8 cellular contexts compared by ENCODE assay signal in genomic region chr2:113886479-113887383, GRCh38. TPM values are rescaled to one million over a fixed set of nuclear protein-coding genes. Genes with fewer than 3 reads are reported as not detected.
DNase-seq lines count a peak whose midpoint lies in the region; ATAC-seq and TF ChIP-seq lines count a peak whose summit lies in the region.

No MANE protein-coding gene starts in this region.

- H3K27ac ChIP-seq in mammary epithelial cell (ENCODE audit: insufficient read depth, low read depth, low read length): no peak overlapping the region

- 78% methylated on average over 5 of the region's 5 CpGs for WGBS in mammary epithelial cell (ENCODE audit: low coverage, missing lambda C conversion rate)

- no peaks in the 10 kb centered on the region for H3K9me3 ChIP-seq in mammary epithelial cell (replicated peaks; ENCODE audit: insufficient read depth, low read length)

- H3K4me1 Mint-ChIP-seq in natural killer cell treated with Interleukin-12 subunit alpha and Interleukin-12 subunit beta and Interleukin-15 and Interleukin-18, amount 100 ng/mL, for 72 hours (ENCODE audit: low read depth in 2 of 2): peaks cover 39 to 56% of the 10 kb centered on the region in 2 donors

- H3K27ac Mint-ChIP-seq in natural killer cell treated with Interleukin-12 subunit alpha and Interleukin-12 subunit beta and Interleukin-15 and Interleukin-18, amount 100 ng/mL, for 72 hours: peak overlapping the region; percentile 95 to 98

- H3K79me2 ChIP-seq in mammary epithelial cell (ENCODE audit: insufficient read depth, low read length): peaks cover 39% of the 10 kb centered on the region

- peaks cover 27% of the 10 kb centered on the region for H3K4me1 ChIP-seq in mammary epithelial cell (ENCODE audit: insufficient read depth, low read length)

- no peaks in the 10 kb centered on the region for H4K20me1 ChIP-seq in mammary epithelial cell (ENCODE audit: insufficient read depth, low read length)

- no peaks in the 10 kb centered on the region for H3K36me3 ChIP-seq in mammary epithelial cell (ENCODE audit: insufficient read depth, low read length)

- H3K4me2 ChIP-seq in mammary epithelial cell (ENCODE audit: insufficient read depth, low read depth, low read length): peak overlapping the region; percentile 29

- CTCF ChIA-PET in mammary epithelial cell (lab: Charles Lee; ENCODE audit: low non-redundant PET): no interaction called here

- no TSS peak for BruUV-seq in mammary epithelial cell (replicated peaks; lab: Mats Ljungman, UMichigan)

- no peak overlapping the region for H3K9ac ChIP-seq in mammary epithelial cell (ENCODE audit: insufficient read depth, low read length)

- peak; percentile 60 for ATAC-seq in GM18520 (IDR thresholded peaks at IDR 0.05; ENCODE audit: unreplicated experiment)
- peak; percentile 61 for ATAC-seq in HG02943 (IDR thresholded peaks at IDR 0.05; ENCODE audit: low read depth, unreplicated experiment)
- ATAC-seq in natural killer cell treated with Interleukin-12 subunit alpha and Interleukin-12 subunit beta and Interleukin-15 and Interleukin-18, amount 100 ng/mL, for 72 hours: peak; percentile 79 to 81

- dilution Hi-C loops in mammary epithelial cell (cut with HindIII; ENCODE audit: low sequenced_read_pairs): loop anchor here (5.0 kb wide), 1 partner anchor 69 kb away; no protein-coding TSS in a partner anchor

- H3K27me3 ChIP-seq in mammary epithelial cell (ENCODE audit: insufficient read depth, low read length): no peaks in the 10 kb centered on the region

- no peak for TF ChIP-seq CTCF in mammary epithelial cell (conservative IDR thresholded peaks at IDR 0.05 in 1 of 2, IDR thresholded peaks at IDR 0.05 in 1 of 2; ENCODE audit: extremely low read depth in 1 of 2, insufficient read depth in 1 of 2, low read depth in 1 of 2, low read length in 2 of 2)

- H2AFZ ChIP-seq in mammary epithelial cell (ENCODE audit: low read depth, low read length): no peak overlapping the region

- in situ Hi-C loops in mammary epithelial cell (cut with MboI; ENCODE audit: low sequenced_read_pairs in 2 of 2): loop anchor here in 1 of 2 donors (5.0 kb wide), 2 partner anchors 39 to 129 kb away; partner anchors contain the start of gene SLC35F5

- peak overlapping the region; percentile 95 for H3K4me3 Mint-ChIP-seq in natural killer cell treated with Interleukin-12 subunit alpha and Interleukin-12 subunit beta and Interleukin-15 and Interleukin-18, amount 100 ng/mL, for 72 hours

- no peaks in the 10 kb centered on the region for H3K27me3 Mint-ChIP-seq in natural killer cell treated with Interleukin-12 subunit alpha and Interleukin-12 subunit beta and Interleukin-15 and Interleukin-18, amount 100 ng/mL, for 72 hours

- H3K4me3 ChIP-seq in mammary epithelial cell (replicated peaks in 1 of 3; ENCODE audit: insufficient read depth in 1 of 3, low read depth in 2 of 3, low read length in 3 of 3): no peak overlapping the region

- DNase-seq in AG08395 (ENCODE audit: low spot score) (peak; percentile 80), OCI-M1 (lab: John Stamatoyannopoulos, UW) (peak; percentile 49), mammary epithelial cell (peak; percentile 77), NCI-H1694 (lab: John Stamatoyannopoulos, UW) (no peak), inferior parietal cortex (ENCODE audit: extremely low spot score) (no peak)
- peak; percentile 92 for DNase-seq in natural killer cell treated with Interleukin-12 subunit alpha and Interleukin-12 subunit beta and Interleukin-15 and Interleukin-18, amount 100 ng/mL, for 72 hours (ENCODE audit: low spot score)

- intact Hi-C loops in mammary epithelial cell (cut with micrococcal nuclease): loop anchor here (5.0 kb wide), 1 partner anchor 89 kb away; no protein-coding TSS in a partner anchor

- H3K9me3 Mint-ChIP-seq in natural killer cell treated with Interleukin-12 subunit alpha and Interleukin-12 subunit beta and Interleukin-15 and Interleukin-18, amount 100 ng/mL, for 72 hours: no peaks in the 10 kb centered on the region

- H3K36me3 Mint-ChIP-seq in natural killer cell treated with Interleukin-12 subunit alpha and Interleukin-12 subunit beta and Interleukin-15 and Interleukin-18, amount 100 ng/mL, for 72 hours: peaks cover 15% of the 10 kb centered on the region

RNA-seq across cellular contexts. Expression of gene ACTR3, which starts 3.2 kb away (rescaled TPM):
- total RNA-seq in mammary epithelial cell: 100 to 1,000 TPM; 261 to 358 TPM
- polyA plus RNA-seq in mammary epithelial cell: 170 TPM
- polyA minus RNA-seq in mammary epithelial cell: 128 TPM
- 100 to 1,000 TPM; 466 to 661 TPM for total RNA-seq in natural killer cell treated with Interleukin-12 subunit alpha and Interleukin-12 subunit beta and Interleukin-15 and Interleukin-18, amount 100 ng/mL, for 72 hours

Comparison
In these comparisons a context has a peak if more than half of its experiments do, and no peak if none do; other contexts are left out.
1. DNase-seq: peak in AG08395 (single experiment), OCI-M1 (single experiment), mammary epithelial cell (single experiment) and natural killer cell treated with Interleukin-12 subunit alpha and Interleukin-12 subunit beta and Interleukin-15 and Interleukin-18, amount 100 ng/mL, for 72 hours (single experiment); none in NCI-H1694 (single experiment) and inferior parietal cortex (single experiment).
2. Peak in every context shown above with its lines, with median percentiles within 50 percentile points of each other: ATAC-seq.